Comparison of ENCODE assay signal across 8 cellular contexts in genomic region chr3:12483872-12484197, GRCh38. TPM values are rescaled to one million over a fixed set of nuclear protein-coding genes. Genes with fewer than 3 reads are reported as not detected.
A peak's percentile ranks its signal among the peaks of the same experiment; 100 is the strongest.
DNase-seq lines count a peak whose midpoint lies in the region; ATAC-seq and TF ChIP-seq lines count a peak whose summit lies in the region.

No MANE protein-coding gene starts in this region.

- no peak for TF ChIP-seq CTCF in activated B cell treated with CpG ODN at 0.5 μM for 24 hours (IDR thresholded peaks at IDR 0.05)
- TF ChIP-seq CTCF in stomach (IDR thresholded peaks at IDR 0.05), result no peak
- no peak for TF ChIP-seq CTCF in GM13976 (IDR thresholded peaks at IDR 0.05; ENCODE audit: borderline replicate concordance, control extremely low read depth, extremely low read depth, insufficient read depth, missing control alignments)

- peaks cover 0 to 5% (median 2%) of the 10 kb centered on the region in 4 donors for H3K36me3 ChIP-seq in stomach

- H3K27me3 ChIP-seq in stomach, result no peaks in the 10 kb centered on the region

- H3K36me3 Mint-ChIP-seq in activated B cell treated with CpG ODN at 0.5 μM for 24 hours (ENCODE audit: low read depth), result peaks cover 6% of the 10 kb centered on the region

- ATAC-seq in activated B cell treated with CpG ODN at 0.5 μM for 24 hours (ENCODE audit: low read depth) (no peak), HG03571 (IDR thresholded peaks at IDR 0.05; ENCODE audit: unreplicated experiment) (no peak)

- TF ChIP-seq POLR2A in stomach (IDR thresholded peaks at IDR 0.05), result no peak

- peak overlapping the region; percentile 96 for H3K4me3 Mint-ChIP-seq in activated B cell treated with CpG ODN at 0.5 μM for 24 hours

- 1 to 5% (median 2%) methylated on average over 10 of the region's 10 CpGs for WGBS in stomach, 5 donors

- peak overlapping the region; percentile 92 for H3K27ac Mint-ChIP-seq in activated B cell treated with CpG ODN at 0.5 μM for 24 hours

- intact Hi-C loops in activated B cell treated with CpG ODN at 0.5 μM for 24 hours (cut with micrococcal nuclease) (loop anchor here (1.0 to 10.0 kb wide), 9 partner anchors 73 to 1693 kb away; partner anchors contain the start of genes HDAC11, LSM3, MKRN2 and RAF1), stomach (cut with DNase I; ENCODE audit: low total_unique reads) (no loop called here)

- CTCF ChIA-PET in activated B cell treated with CpG ODN at 0.5 μM for 24 hours (lab: Charles Lee), result interaction anchor here (1.4 to 2.2 kb wide), 2 partner anchors 180 to 349 kb away, joined by 4 to 9 read pairs; partner anchors contain the start of gene RAF1

- no peaks in the 10 kb centered on the region for H3K9me3 Mint-ChIP-seq in activated B cell treated with CpG ODN at 0.5 μM for 24 hours

- H3K9me3 ChIP-seq in stomach, result no peaks in the 10 kb centered on the region

- H3K4me1 Mint-ChIP-seq in activated B cell treated with CpG ODN at 0.5 μM for 24 hours, result peaks cover 26% of the 10 kb centered on the region

- H3K4me3 ChIP-seq in iPS-11a (ENCODE audit: low read depth, low read length) (peak overlapping the region; percentile 78), stomach (peak overlapping the region; percentile 59 to 92 (median 71))

- no peak for TF ChIP-seq EP300 in stomach (IDR thresholded peaks at IDR 0.05)

- H3K27me3 Mint-ChIP-seq in activated B cell treated with CpG ODN at 0.5 μM for 24 hours, result no peaks in the 10 kb centered on the region

- POLR2A ChIA-PET in activated B cell treated with CpG ODN at 0.5 μM for 24 hours (lab: Charles Lee), result interaction anchor here (0.5 to 1.4 kb wide), 6 partner anchors 9 to 349 kb away, joined by 3 to 10 read pairs (median 3); partner anchors contain the start of gene RAF1

- in situ Hi-C loops in GM13976 (cut with MboI; ENCODE audit: low sequenced_read_pairs, unreplicated experiment), result no loop called here

- peaks cover 21 to 50% (median 43%) of the 10 kb centered on the region in 4 donors for H3K4me1 ChIP-seq in stomach

- peak; percentile 26 for DNase-seq in DMS53 treated with DMSO at 0.1 percent for 48 hours (lab: John Stamatoyannopoulos, UW; ENCODE audit: unreplicated experiment)
- no peak for DNase-seq in DMS53 (lab: John Stamatoyannopoulos, UW)
- no peak for DNase-seq in activated B cell treated with CpG ODN at 0.5 μM for 24 hours
- DNase-seq in stomach, result no peak
- DNase-seq in GM13976 (ENCODE audit: low spot score), result no peak
- DNase-seq in HuH-7 (ENCODE audit: low spot score), result no peak

- peak overlapping the region; percentile 62 to 88 (median 80) for H3K27ac ChIP-seq in stomach

RNA-seq across cellular contexts. Expression of gene TSEN2, which starts 0.4 kb away (rescaled TPM):
- 15.9 and 17.4 TPM in 2 replicates for total RNA-seq in activated B cell treated with CpG ODN at 0.5 μM for 24 hours
- 10 to 100 TPM; 12.9 to 43.0 (median 33.9) TPM for total RNA-seq in stomach
- polyA plus RNA-seq in stomach, result 10 to 100 TPM; 10.7 to 16.8 (median 11.0) TPM
